In the genomic region with DNA sequence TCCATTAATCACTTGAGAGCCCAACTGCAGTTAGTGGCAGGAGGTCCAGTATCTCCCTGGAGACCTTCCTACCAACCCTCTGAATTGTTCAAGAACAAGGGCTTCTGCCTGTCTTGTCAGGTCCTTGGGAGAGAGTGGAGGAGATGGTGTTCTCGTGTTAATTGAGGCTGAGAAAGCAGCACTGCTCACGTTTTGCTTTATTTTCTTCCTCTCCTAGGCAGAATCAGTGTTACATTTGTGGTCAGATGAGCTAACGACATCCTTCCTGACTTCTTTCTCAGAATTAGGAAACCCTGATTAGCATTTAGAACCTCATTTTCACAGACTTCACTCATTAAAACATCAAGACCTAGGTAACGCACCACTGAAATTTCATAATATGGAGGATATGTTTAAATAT, we compare ENCODE assay signal across 15 cellular contexts. TPM values are rescaled to one million over a fixed set of nuclear protein-coding genes. Genes with fewer than 3 reads are reported as not detected.
A peak's percentile ranks its signal among the peaks of the same experiment; 100 is the strongest.
DNase-seq lines count a peak whose midpoint lies in the region; ATAC-seq, FAIRE-seq and TF ChIP-seq lines count a peak whose summit lies in the region.
"Had no signal": no experiment of that assay in that cellular context is flagged by ENCODE, and none has a peak within 500 bp of the region (broad histone marks: within the 10 kb centered on the region; RNA-seq: fewer than 3 reads in every experiment).

No MANE protein-coding gene starts in this region.

- peak overlapping the region; percentile 30 to 94 (median 87); a peak in 21 of 22 replicates for H3K27ac ChIP-seq in BLaER1 treated with 17β-estradiol and CSF1 and Interleukin-3, amounts not matched to agents 10 nM and 100 nM
- H3K27ac ChIP-seq in GM23338 (ENCODE audit: low read depth) (0 out of 2 replicates have a peak overlapping the region, but pooled peaks have one; percentile 40), pancreas (no peak overlapping the region)
- H3K27ac ChIP-seq in effector memory CD4-positive, alpha-beta T cell (ENCODE audit: insufficient read depth, low read length, poor library complexity, severe bottlenecking), result peak overlapping the region; percentile 30
- H3K27ac ChIP-seq: C4-2B, stomach had no signal

- intact Hi-C loops in pancreas (cut with DNase I), result loop anchor here in 2 of 3 donors (10.0 kb wide), 2 partner anchors 172 to 332 kb away; a partner anchor contains a TSS

- FAIRE-seq in pancreas (lab: Jason Lieb, UNC), result no peak
- FAIRE-seq: colon had no signal

- 80 to 90% methylated on average over 4 of the region's 4 CpGs for WGBS in pancreas, 2 donors

- no peak overlapping the region; the same call in 1 of the 2 replicates for H3K27ac Mint-ChIP-seq in GM23338
- H3K27ac Mint-ChIP-seq in T-helper 1 cell treated with Interleukin-12 subunit alpha and Interleukin-12 subunit beta and Interleukin-4 antibody, amounts not matched to agents 30 μg/mL and 1 μg/mL, for 36 hours, result peak overlapping the region; percentile 26

- H2AFZ ChIP-seq in GM23338, result 0 out of 2 replicates have a peak overlapping the region, but pooled peaks have one; percentile 23

- no peaks in the 10 kb centered on the region; the same call in 2 of the 3 replicates for H3K36me3 Mint-ChIP-seq in GM23338 (ENCODE audit: low read depth)
- H3K36me3 Mint-ChIP-seq in T-helper 1 cell treated with Interleukin-12 subunit alpha and Interleukin-12 subunit beta and Interleukin-4 antibody, amounts not matched to agents 30 μg/mL and 1 μg/mL, for 36 hours (ENCODE audit: low read depth), result no peaks in the 10 kb centered on the region

- ATAC-seq in GM23338 (no peak), HG03039 (IDR thresholded peaks at IDR 0.05; ENCODE audit: unreplicated experiment) (no peak), HG02852 (IDR thresholded peaks at IDR 0.05; ENCODE audit: unreplicated experiment) (no peak), pancreas (no peak)

- no peak for DNase-seq in GM23338 (ENCODE audit: low spot score)
- DNase-seq in effector memory CD4-positive, alpha-beta T cell, result no peak
- no peak for DNase-seq in NCI-H82 treated with DMSO at 0.1 percent for 48 hours (lab: John Stamatoyannopoulos, UW; ENCODE audit: unreplicated experiment)
- DNase-seq in pancreas, result no peak
- DNase-seq: MG63; NCI-H345; Right ventricle myocardium superior; stimulated activated CD4-positive, alpha-beta T cell treated with anti-CD3 and anti-CD28 coated beads, Interleukin-4, amount 100 ng/mL, for 24 hours; stomach had no signal

- peaks cover 43% of the 10 kb centered on the region for H3K4me1 Mint-ChIP-seq in GM23338
- peaks cover 39% of the 10 kb centered on the region for H3K4me1 Mint-ChIP-seq in T-helper 1 cell treated with Interleukin-12 subunit alpha and Interleukin-12 subunit beta and Interleukin-4 antibody, amounts not matched to agents 30 μg/mL and 1 μg/mL, for 36 hours (ENCODE audit: low read depth)

- H3K79me2 ChIP-seq in GM23338 (replicated peaks; ENCODE audit: insufficient read depth), result no peaks in the 10 kb centered on the region

- H4K20me1 ChIP-seq in BLaER1 treated with 17β-estradiol and CSF1 and Interleukin-3, amounts not matched to agents 10 nM and 100 nM, result no peaks in the 10 kb centered on the region
- H4K20me1 ChIP-seq in GM23338 (replicated peaks; ENCODE audit: insufficient read depth), result no peaks in the 10 kb centered on the region

- no peaks in the 10 kb centered on the region for H3K9me3 ChIP-seq in BLaER1 treated with 17β-estradiol and CSF1 and Interleukin-3, amounts not matched to agents 10 nM and 100 nM (replicated peaks in 1 of 11)
- H3K9me3 ChIP-seq in effector memory CD4-positive, alpha-beta T cell (ENCODE audit: control insufficient read depth, low read length), result no peaks in the 10 kb centered on the region
- H3K9me3 ChIP-seq in pancreas, result no peaks in the 10 kb centered on the region
- H3K9me3 ChIP-seq: MG63, stomach had no signal

- H3K36me3 ChIP-seq in BLaER1 treated with 17β-estradiol and CSF1 and Interleukin-3, amounts not matched to agents 10 nM and 100 nM, result no peaks in the 10 kb centered on the region
- H3K36me3 ChIP-seq in GM23338 (ENCODE audit: insufficient read depth) (no peaks in the 10 kb centered on the region), pancreas (no peaks in the 10 kb centered on the region)
- no peaks in the 10 kb centered on the region for H3K36me3 ChIP-seq in effector memory CD4-positive, alpha-beta T cell (ENCODE audit: control insufficient read depth, insufficient read depth, low read length)
- H3K36me3 ChIP-seq: MG63, stomach had no signal

- TF ChIP-seq CTCF in GM23338 (conservative IDR thresholded peaks at IDR 0.05; ENCODE audit: low read depth in 2 of 2) (no peak), pancreas (IDR thresholded peaks at IDR 0.05) (no peak)

- H3K27me3 Mint-ChIP-seq in GM23338 (ENCODE audit: insufficient read depth, low read depth, poor library complexity), result peaks cover 14% of the 10 kb centered on the region
- H3K27me3 Mint-ChIP-seq in T-helper 1 cell treated with Interleukin-12 subunit alpha and Interleukin-12 subunit beta and Interleukin-4 antibody, amounts not matched to agents 30 μg/mL and 1 μg/mL, for 36 hours (ENCODE audit: low read depth), result no peaks in the 10 kb centered on the region

- no peak overlapping the region for H3K4me3 Mint-ChIP-seq in GM23338
- H3K4me3 Mint-ChIP-seq in T-helper 1 cell treated with Interleukin-12 subunit alpha and Interleukin-12 subunit beta and Interleukin-4 antibody, amounts not matched to agents 30 μg/mL and 1 μg/mL, for 36 hours, result peak overlapping the region; percentile 57

- H3K4me1 ChIP-seq in BLaER1 treated with 17β-estradiol and CSF1 and Interleukin-3, amounts not matched to agents 10 nM and 100 nM, result peaks cover 58 to 75% (median 66%) of the 10 kb centered on the region in 10 experiments
- H3K4me1 ChIP-seq in GM23338 (ENCODE audit: insufficient read depth), result peaks cover 29% of the 10 kb centered on the region
- H3K4me1 ChIP-seq in effector memory CD4-positive, alpha-beta T cell (ENCODE audit: control insufficient read depth, insufficient read depth, low read length, poor library complexity, severe bottlenecking), result peaks cover 16% of the 10 kb centered on the region
- H3K4me1 ChIP-seq in pancreas, result no peaks in the 10 kb centered on the region

- H3K4me2 ChIP-seq in BLaER1 treated with 17β-estradiol and CSF1 and Interleukin-3, amounts not matched to agents 10 nM and 100 nM, result peak overlapping the region; percentile 70 to 94 (median 84)
- peak overlapping the region; percentile 11; the same call in 1 of the 2 replicates for H3K4me2 ChIP-seq in GM23338

- peak overlapping the region in 9 of 11 experiments; percentile 34 to 76 (median 69); a peak in 18 of 22 replicates for H3K9ac ChIP-seq in BLaER1 treated with 17β-estradiol and CSF1 and Interleukin-3, amounts not matched to agents 10 nM and 100 nM

- no peaks in the 10 kb centered on the region for H3K9me2 ChIP-seq in GM23338 (ENCODE audit: insufficient read depth)

- H3K4me3 ChIP-seq in BLaER1 treated with 17β-estradiol and CSF1 and Interleukin-3, amounts not matched to agents 10 nM and 100 nM, result peak overlapping the region in 4 of 10 experiments; percentile 3 to 38 (median 19); a peak in 5 of 20 replicates
- no peak overlapping the region for H3K4me3 ChIP-seq in GM23338
- H3K4me3 ChIP-seq in effector memory CD4-positive, alpha-beta T cell (ENCODE audit: insufficient read depth, low read depth, low read length, poor library complexity, severe bottlenecking), result peak overlapping the region; percentile 27
- no peak overlapping the region for H3K4me3 ChIP-seq in pancreas
- H3K4me3 ChIP-seq: MG63, stomach had no signal

- no peaks in the 10 kb centered on the region for H3K9me3 Mint-ChIP-seq in GM23338
- H3K9me3 Mint-ChIP-seq in T-helper 1 cell treated with Interleukin-12 subunit alpha and Interleukin-12 subunit beta and Interleukin-4 antibody, amounts not matched to agents 30 μg/mL and 1 μg/mL, for 36 hours, result no peaks in the 10 kb centered on the region

- H3K27me3 ChIP-seq in BLaER1 treated with 17β-estradiol and CSF1 and Interleukin-3, amounts not matched to agents 10 nM and 100 nM, result no peaks in the 10 kb centered on the region
- H3K27me3 ChIP-seq in GM23338 (ENCODE audit: insufficient read depth) (no peaks in the 10 kb centered on the region), pancreas (no peaks in the 10 kb centered on the region)
- no peaks in the 10 kb centered on the region for H3K27me3 ChIP-seq in effector memory CD4-positive, alpha-beta T cell (replicated peaks; ENCODE audit: control insufficient read depth, insufficient read depth, low read length, poor library complexity, severe bottlenecking)
- H3K27me3 ChIP-seq: MG63, stomach had no signal

- peaks cover 8% of the 10 kb centered on the region for H3F3A ChIP-seq in GM23338 (replicated peaks; ENCODE audit: low read depth)

TF ChIP-seq in GM23338, 12 proteins besides CTCF, POLR2A, EP300 and RAD21:
- no peak for TF ChIP-seq CREB1 (CRISPR knock-in tag; IDR thresholded peaks at IDR 0.05; ENCODE audit: low read depth)
- TF ChIP-seq ZNF114 (CRISPR knock-in tag; IDR thresholded peaks at IDR 0.05), result no peak
- TF ChIP-seq, protein P1, sequence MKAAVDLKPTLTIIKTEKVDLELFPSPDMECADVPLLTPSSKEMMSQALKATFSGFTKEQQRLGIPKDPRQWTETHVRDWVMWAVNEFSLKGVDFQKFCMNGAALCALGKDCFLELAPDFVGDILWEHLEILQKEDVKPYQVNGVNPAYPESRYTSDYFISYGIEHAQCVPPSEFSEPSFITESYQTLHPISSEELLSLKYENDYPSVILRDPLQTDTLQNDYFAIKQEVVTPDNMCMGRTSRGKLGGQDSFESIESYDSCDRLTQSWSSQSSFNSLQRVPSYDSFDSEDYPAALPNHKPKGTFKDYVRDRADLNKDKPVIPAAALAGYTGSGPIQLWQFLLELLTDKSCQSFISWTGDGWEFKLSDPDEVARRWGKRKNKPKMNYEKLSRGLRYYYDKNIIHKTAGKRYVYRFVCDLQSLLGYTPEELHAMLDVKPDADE (IDR thresholded peaks at IDR 0.05), result no peak

RNA-seq across cellular contexts. Expression of a gene that starts 26.4 kb away (rescaled TPM):
- 40.4 and 41.8 TPM in 2 replicates for total RNA-seq in GM23338 (2014; rRNA removed; shearing (Covaris generic))
- 7.7 and 10.0 TPM in 2 replicates for polyA plus RNA-seq in GM23338 (2016; fragmentation: Nextera tagmentation; extraction: Ambion mirVana)
- total RNA-seq in pancreas, result 1 to 10 TPM; 2.8 to 8.5 (median 4.5) TPM
- polyA plus RNA-seq in pancreas, result 1 to 10 TPM; 2.4 to 4.0 TPM

Comparison
In these comparisons a context has a peak if more than half of its experiments do, and no peak if none do; other contexts are left out.
1. H3K27ac ChIP-seq: peak in BLaER1 treated with 17β-estradiol and CSF1 and Interleukin-3, amounts not matched to agents 10 nM and 100 nM (11 of 11), GM23338 (single experiment) and effector memory CD4-positive, alpha-beta T cell (single experiment); none in pancreas (0 of 4).